Comparison of ENCODE assay signal across 21 cellular contexts in genomic region chr9:77587851-77588250, GRCh38.
A peak's percentile ranks its signal among the peaks of the same experiment; 100 is the strongest.
DNase-seq lines count a peak whose midpoint lies in the region; ATAC-seq and FAIRE-seq lines count a peak whose summit lies in the region.
"Had no signal": no experiment of that assay in that cellular context is flagged by ENCODE, and none has a peak within 500 bp of the region (broad histone marks: within the 10 kb centered on the region; RNA-seq: fewer than 3 reads in every experiment).

No MANE protein-coding gene starts in this region.

- H3K9me2 ChIP-seq in Karpas-422 (replicated peaks; ENCODE audit: insufficient read depth, low read length) = no peaks in the 10 kb centered on the region

- H3K9me3 ChIP-seq in BLaER1 (no peaks in the 10 kb centered on the region), Karpas-422 (ENCODE audit: low read length) (no peaks in the 10 kb centered on the region), muscle layer of duodenum (ENCODE audit: control insufficient read depth in 1 of 2, low read length in 2 of 2) (no peaks in the 10 kb centered on the region)
- H3K9me3 ChIP-seq: mucosa of descending colon, ovary, right lobe of liver, upper lobe of left lung had no signal

- H3K36me3 ChIP-seq in BLaER1 = no peaks in the 10 kb centered on the region
- no peaks in the 10 kb centered on the region for H3K36me3 ChIP-seq in Karpas-422 (ENCODE audit: insufficient read depth, low read length)
- no peaks in the 10 kb centered on the region for H3K36me3 ChIP-seq in muscle layer of duodenum (ENCODE audit: control insufficient read depth in 1 of 2, insufficient read depth in 2 of 2, low read length in 2 of 2)
- H3K36me3 ChIP-seq: ovary, right lobe of liver, upper lobe of left lung had no signal

- H3K27me3 ChIP-seq in BLaER1 (no peaks in the 10 kb centered on the region), Karpas-422 (ENCODE audit: low read length) (0 out of 2 replicates have a peak, but pooled peaks cover 2% of the 10 kb centered on the region), muscle layer of duodenum (ENCODE audit: low read depth, low read length) (no peaks in the 10 kb centered on the region)
- H3K27me3 ChIP-seq: ovary, right lobe of liver, upper lobe of left lung had no signal

- no peak for ATAC-seq in HG03342 (IDR thresholded peaks at IDR 0.05; ENCODE audit: unreplicated experiment)
- no peak for ATAC-seq in GM19452 (IDR thresholded peaks at IDR 0.05; ENCODE audit: unreplicated experiment)
- ATAC-seq: CD8-positive, alpha-beta T cell; stimulated activated naive CD8-positive, alpha-beta T cell treated with anti-CD3 and anti-CD28 coated beads, Interleukin-15, Interleukin-2, amounts not matched to agents 100 U/mL and 50 U/mL, for 24 hours had no signal

- no peak overlapping the region for H2AFZ ChIP-seq in Karpas-422 (ENCODE audit: low read length)

- H3K27ac ChIP-seq in BLaER1 (no peak overlapping the region), Karpas-422 (ENCODE audit: low read length) (no peak overlapping the region), muscle layer of duodenum (ENCODE audit: low read length) (peak overlapping the region; percentile 58)
- H3K27ac ChIP-seq: ovary, right lobe of liver had no signal

- H4K20me1 ChIP-seq in BLaER1 (no peaks in the 10 kb centered on the region), Karpas-422 (ENCODE audit: insufficient read depth, low read depth, low read length) (no peaks in the 10 kb centered on the region)

- H3K4me1 ChIP-seq in BLaER1 (peaks cover 8% of the 10 kb centered on the region; the same call in 1 of the 2 replicates), Karpas-422 (ENCODE audit: low read length) (peaks cover 29% of the 10 kb centered on the region), muscle layer of duodenum (ENCODE audit: control insufficient read depth in 1 of 2, insufficient read depth in 2 of 2, low read length in 2 of 2) (peaks cover 7 to 13% of the 10 kb centered on the region in 2 donors)
- H3K4me1 ChIP-seq: right lobe of liver had no signal

- H3K79me2 ChIP-seq in Karpas-422 (ENCODE audit: low read length) = no peaks in the 10 kb centered on the region

- no peak for FAIRE-seq in urothelium cell line (lab: Jason Lieb, UNC)

- H3K4me2 ChIP-seq in BLaER1 = 0 out of 2 replicates have a peak overlapping the region, but pooled peaks have one; percentile 20
- H3K4me2 ChIP-seq in Karpas-422 (ENCODE audit: low read depth, low read length, poor library complexity, severe bottlenecking) = peak overlapping the region; percentile 23

- H3K9ac ChIP-seq in BLaER1 = no peak overlapping the region
- H3K9ac ChIP-seq in Karpas-422 (ENCODE audit: low read length) = no peak overlapping the region

- no peak for DNase-seq in Karpas-422
- peak; percentile 12 for DNase-seq in dermis blood vessel endothelial cell
- DNase-seq in inferior parietal cortex (ENCODE audit: extremely low spot score) = no peak
- no peak for DNase-seq in urothelium cell line (ENCODE audit: low spot score)
- DNase-seq: activated gamma-delta T cell; CD8-positive, alpha-beta T cell; central memory CD4-positive, alpha-beta T cell; effector memory CD4-positive, alpha-beta T cell; mucosa of descending colon; NCI-H1092 treated with DMSO at 0.1 percent for 48 hours; NCI-H524; ovary; right lobe of liver; SHP77 treated with DMSO at 0.1 percent for 48 hours; stimulated activated CD4-positive, alpha-beta T cell treated with anti-CD3 and anti-CD28 coated beads, Interleukin-1b, Interleukin-23, amount 100 ng/mL, for 48 hours; stimulated activated naive CD8-positive, alpha-beta T cell treated with anti-CD3 and anti-CD28 coated beads, Interleukin-15, Interleukin-2, amounts not matched to agents 100 U/mL and 50 U/mL, for 24 hours; upper lobe of left lung had no signal

- H3K4me3 ChIP-seq in BLaER1 = no peak overlapping the region
- no peak overlapping the region for H3K4me3 ChIP-seq in Karpas-422 (ENCODE audit: low read length)
- no peak overlapping the region for H3K4me3 ChIP-seq in muscle layer of duodenum (ENCODE audit: low read depth in 1 of 2, low read length in 2 of 2)
- H3K4me3 ChIP-seq: mucosa of descending colon, ovary, right lobe of liver, upper lobe of left lung had no signal
